1 cellular context compared by ENCODE assay signal in the genomic region with DNA sequence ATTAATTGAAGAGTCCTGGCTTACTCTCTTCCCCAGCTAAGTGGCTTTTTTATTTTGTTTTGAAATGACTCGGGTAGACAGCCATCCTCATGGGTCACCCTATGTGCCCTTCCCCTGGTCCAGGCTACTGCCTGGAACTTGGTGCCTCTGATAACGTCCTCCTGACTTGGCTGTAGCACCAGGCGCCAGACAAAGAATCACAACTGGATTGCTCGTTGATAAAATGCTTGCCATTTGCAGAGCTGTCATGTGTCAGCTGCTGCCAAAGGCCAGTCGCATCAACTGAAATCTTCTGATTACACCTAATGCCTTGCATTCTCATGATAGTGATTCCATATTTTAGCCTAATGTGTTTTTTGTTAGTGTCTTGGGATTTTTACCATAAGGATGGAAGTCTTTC.
TF ChIP-seq lines count a peak whose summit lies in the region.

No MANE protein-coding gene starts in this region.

TF ChIP-seq in WTC11, 78 proteins besides CTCF, POLR2A, EP300 and RAD21 (continued from another document):
- TF ChIP-seq, protein P1, sequence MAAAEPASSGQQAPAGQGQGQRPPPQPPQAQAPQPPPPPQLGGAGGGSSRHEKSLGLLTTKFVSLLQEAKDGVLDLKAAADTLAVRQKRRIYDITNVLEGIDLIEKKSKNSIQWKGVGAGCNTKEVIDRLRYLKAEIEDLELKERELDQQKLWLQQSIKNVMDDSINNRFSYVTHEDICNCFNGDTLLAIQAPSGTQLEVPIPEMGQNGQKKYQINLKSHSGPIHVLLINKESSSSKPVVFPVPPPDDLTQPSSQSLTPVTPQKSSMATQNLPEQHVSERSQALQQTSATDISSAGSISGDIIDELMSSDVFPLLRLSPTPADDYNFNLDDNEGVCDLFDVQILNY (CRISPR knock-in tag; IDR thresholded peaks at IDR 0.05) = no peak
- TF ChIP-seq ETV6 (CRISPR knock-in tag; IDR thresholded peaks at IDR 0.05) = no peak
TF ChIP-seq in WTC11: peak in this region for 0.
